16 cellular contexts compared by ENCODE assay signal in genomic region chr14:86464386-86464785, GRCh38.
"Had no signal": no experiment of that assay in that cellular context is flagged by ENCODE, and none has a peak within 500 bp of the region (broad histone marks: within the 10 kb centered on the region; RNA-seq: fewer than 3 reads in every experiment).

No MANE protein-coding gene starts in this region.

- H3K36me3 ChIP-seq: adrenal gland, colonic mucosa, gastroesophageal sphincter, left ventricle myocardium inferior, ovary, upper lobe of right lung had no signal

- H3K4me3 ChIP-seq: adrenal gland, colonic mucosa, gastroesophageal sphincter, left ventricle myocardium inferior, ovary, upper lobe of right lung had no signal

- ATAC-seq: activated T-helper 17 cell treated with anti-CD3 and anti-CD28 coated beads, Interleukin-2, amount 50 U/mL, for 72 hours; gastroesophageal sphincter; stimulated activated naive CD8-positive, alpha-beta T cell treated with anti-CD3 and anti-CD28 coated beads, Interleukin-15, Interleukin-2, amounts not matched to agents 100 U/mL and 50 U/mL, for 24 hours; upper lobe of right lung; WTC11 had no signal

- H3K27me3 ChIP-seq: adrenal gland, colonic mucosa, gastroesophageal sphincter, ovary, upper lobe of right lung had no signal

- H3K9me3 ChIP-seq: adrenal gland, colonic mucosa, gastroesophageal sphincter, left ventricle myocardium inferior, ovary, upper lobe of right lung had no signal

- DNase-seq: activated CD4-positive, alpha-beta T cell treated with anti-CD3 and anti-CD28 coated beads, Interleukin-2, amount 10 ng/mL, durations not matched to agents 7 days and 5 days; activated naive CD4-positive, alpha-beta T cell treated with anti-CD3 and anti-CD28 coated beads, Interleukin-2, amount 10 ng/mL, durations not matched to agents 7 days and 5 days; activated T-cell treated with anti-CD3 and anti-CD28 coated beads for 4 hours; adrenal gland; caudate nucleus; colonic mucosa; islet precursor cell; left ventricle myocardium inferior; mesendoderm; ovary; stimulated activated CD4-positive, alpha-beta T cell treated with anti-CD3 and anti-CD28 coated beads, Interleukin-2, amount 100 ng/mL, for 48 hours; stimulated activated naive CD8-positive, alpha-beta T cell treated with anti-CD3 and anti-CD28 coated beads, Interleukin-15, Interleukin-2, amounts not matched to agents 100 U/mL and 50 U/mL, for 24 hours; upper lobe of right lung had no signal

- H3K27ac ChIP-seq: adrenal gland, colonic mucosa, gastroesophageal sphincter, left ventricle myocardium inferior, ovary, upper lobe of right lung had no signal

- H3K4me1 ChIP-seq: adrenal gland, colonic mucosa, gastroesophageal sphincter, left ventricle myocardium inferior, upper lobe of right lung had no signal
